8 cellular contexts compared by ENCODE assay signal in genomic region chr6:27177454-27178000, GRCh38.
DNase-seq lines count a peak whose midpoint lies in the region; ATAC-seq and TF ChIP-seq lines count a peak whose summit lies in the region.

No MANE protein-coding gene starts in this region.

- DNase-seq in GM19238 (ENCODE audit: insufficient read length, low spot score): peak; percentile 61
- peak; percentile 75 for DNase-seq in NCI-H748 treated with DMSO at 0.1 percent for 48 hours (lab: John Stamatoyannopoulos, UW)
- peak; percentile 87 for DNase-seq in activated CD8-positive, alpha-beta memory T cell treated with anti-CD3 and anti-CD28 coated beads, Interleukin-2, amount 10 ng/mL, durations not matched to agents 7 days and 5 days
- peak; percentile 94 for DNase-seq in endodermal cell
- peak; percentile 40 to 72 for DNase-seq in mesothelial cell of epicardium (ENCODE audit: low spot score in 2 of 2, unreplicated experiment in 2 of 2)
- DNase-seq in stimulated activated CD8-positive, alpha-beta memory T cell treated with anti-CD3 and anti-CD28 coated beads, Interleukin-2, amount 100 ng/mL, for 1 hour (ENCODE audit: low read depth in 2 of 2): peak; percentile 49 to 51

- ATAC-seq in HG03442 (IDR thresholded peaks at IDR 0.05; ENCODE audit: unreplicated experiment): peak; percentile 70
- ATAC-seq in activated CD8-positive, alpha-beta memory T cell treated with anti-CD3 and anti-CD28 coated beads, Interleukin-2, amount 10 ng/mL, durations not matched to agents 7 days and 5 days: peak; percentile 86

- H3K27ac Mint-ChIP-seq in activated CD8-positive, alpha-beta memory T cell treated with anti-CD3 and anti-CD28 coated beads, Interleukin-2, amount 10 ng/mL, durations not matched to agents 7 days and 5 days: peak overlapping the region; percentile 88
- H3K27ac Mint-ChIP-seq in endodermal cell: peak overlapping the region; percentile 99
- H3K27ac Mint-ChIP-seq in mesothelial cell of epicardium: peak overlapping the region; percentile 99

- no peaks in the 10 kb centered on the region for H3K36me3 ChIP-seq in endodermal cell (ENCODE audit: control insufficient read depth, insufficient read depth, low read length)

- H3K27me3 Mint-ChIP-seq in activated CD8-positive, alpha-beta memory T cell treated with anti-CD3 and anti-CD28 coated beads, Interleukin-2, amount 10 ng/mL, durations not matched to agents 7 days and 5 days: peaks cover 32% of the 10 kb centered on the region
- H3K27me3 Mint-ChIP-seq in endodermal cell (ENCODE audit: insufficient read depth): peaks cover 14% of the 10 kb centered on the region
- H3K27me3 Mint-ChIP-seq in mesothelial cell of epicardium (ENCODE audit: low read depth): no peaks in the 10 kb centered on the region

- H3K27ac ChIP-seq in C4-2B (peak overlapping the region; percentile 86), endodermal cell (ENCODE audit: low read depth, low read length) (peak overlapping the region; percentile 46)

- no peaks in the 10 kb centered on the region for H3K9me3 Mint-ChIP-seq in activated CD8-positive, alpha-beta memory T cell treated with anti-CD3 and anti-CD28 coated beads, Interleukin-2, amount 10 ng/mL, durations not matched to agents 7 days and 5 days (ENCODE audit: low read depth)
- no peaks in the 10 kb centered on the region for H3K9me3 Mint-ChIP-seq in endodermal cell
- peaks cover 32% of the 10 kb centered on the region for H3K9me3 Mint-ChIP-seq in mesothelial cell of epicardium

- H3K4me1 Mint-ChIP-seq in activated CD8-positive, alpha-beta memory T cell treated with anti-CD3 and anti-CD28 coated beads, Interleukin-2, amount 10 ng/mL, durations not matched to agents 7 days and 5 days: peaks cover 11% of the 10 kb centered on the region
- H3K4me1 Mint-ChIP-seq in endodermal cell (peaks cover 5% of the 10 kb centered on the region), mesothelial cell of epicardium (peaks cover 15% of the 10 kb centered on the region)

- H3K9me3 ChIP-seq in endodermal cell (ENCODE audit: control insufficient read depth, low read length): no peaks in the 10 kb centered on the region

- H3K9ac ChIP-seq in endodermal cell (ENCODE audit: extremely low read depth, low read length, poor library complexity, severe bottlenecking): peak overlapping the region; percentile 93

- CTCF ChIA-PET in activated CD8-positive, alpha-beta memory T cell treated with anti-CD3 and anti-CD28 coated beads, Interleukin-2, amount 10 ng/mL, durations not matched to agents 7 days and 5 days (lab: Charles Lee): interaction anchor here (0.6 to 4.1 kb wide), 26 partner anchors 10 to 619 kb away, joined by 3 to 25 read pairs (median 4); partner anchors contain the start of genes POM121L2, ZNF184 and ZNF391

- H3K4me1 ChIP-seq in endodermal cell (ENCODE audit: control insufficient read depth, insufficient read depth, low read length): no peaks in the 10 kb centered on the region

- peak; percentile 78 for TF ChIP-seq CTCF in C4-2B (conservative IDR thresholded peaks at IDR 0.05)
- TF ChIP-seq CTCF in endodermal cell (conservative IDR thresholded peaks at IDR 0.05): peak; percentile 69
- peak; percentile 27 for TF ChIP-seq CTCF in mesothelial cell of epicardium (IDR thresholded peaks at IDR 0.05; ENCODE audit: unreplicated experiment)

- no peaks in the 10 kb centered on the region for H3K27me3 ChIP-seq in endodermal cell (ENCODE audit: control insufficient read depth, insufficient read depth, low read length, poor library complexity, severe bottlenecking)

- 0% methylated on average over 8 to 30 of the region's 30 CpGs for WGBS in endodermal cell (ENCODE audit: insufficient coverage in 1 of 2, insufficient read length in 1 of 2), 2 experiments

- H3K36me3 Mint-ChIP-seq in activated CD8-positive, alpha-beta memory T cell treated with anti-CD3 and anti-CD28 coated beads, Interleukin-2, amount 10 ng/mL, durations not matched to agents 7 days and 5 days: no peaks in the 10 kb centered on the region
- H3K36me3 Mint-ChIP-seq in endodermal cell (ENCODE audit: low read depth): no peaks in the 10 kb centered on the region
- H3K36me3 Mint-ChIP-seq in mesothelial cell of epicardium: peaks cover 12% of the 10 kb centered on the region

- H3K4me3 ChIP-seq in endodermal cell (ENCODE audit: low read length): peak overlapping the region; percentile 91

- peak overlapping the region; percentile 91 for H3K4me3 Mint-ChIP-seq in activated CD8-positive, alpha-beta memory T cell treated with anti-CD3 and anti-CD28 coated beads, Interleukin-2, amount 10 ng/mL, durations not matched to agents 7 days and 5 days
- H3K4me3 Mint-ChIP-seq in endodermal cell: peak overlapping the region; percentile 96
- peak overlapping the region; percentile 98 for H3K4me3 Mint-ChIP-seq in mesothelial cell of epicardium

Comparison
In these comparisons a context has a peak if more than half of its experiments do, and no peak if none do; other contexts are left out.
1. Peak in every context shown above with its lines: DNase-seq, ATAC-seq, H3K4me3 ChIP-seq and H3K27ac ChIP-seq.
2. CTCF ChIP-seq: peak in every context shown above with its lines; median percentile 78 in C4-2B; 69 in endodermal cell; 27 in mesothelial cell of epicardium.